In genomic region chr6:136927313-136927712, GRCh38 we compare ENCODE assay signal across 1 cellular context.
TF ChIP-seq lines count a peak whose summit lies in the region.

No MANE protein-coding gene starts in this region.

TF ChIP-seq in HEK293, 187 proteins besides CTCF, POLR2A, EP300 and RAD21 (continued from another document):
- TF ChIP-seq ZNF518A (tag by site-specific recombination; conservative IDR thresholded peaks at IDR 0.05; ENCODE audit: low read depth) (no peak), ZBTB10 (tag by site-specific recombination; IDR thresholded peaks at IDR 0.05) (no peak), ZNF48 (tag by site-specific recombination; IDR thresholded peaks at IDR 0.05) (no peak), HIC1 (tag by site-specific recombination; IDR thresholded peaks at IDR 0.05) (no peak), ZNF140 (tag by site-specific recombination; IDR thresholded peaks at IDR 0.05) (no peak), ZIC2 (tag by site-specific recombination; IDR thresholded peaks at IDR 0.05) (no peak), PRDM2 (tag by site-specific recombination; IDR thresholded peaks at IDR 0.05; ENCODE audit: borderline replicate concordance) (no peak), ZNF18 (tag by site-specific recombination; IDR thresholded peaks at IDR 0.05) (no peak), ZNF549 (tag by site-specific recombination; IDR thresholded peaks at IDR 0.05) (no peak), ZNF292 (tag by site-specific recombination; IDR thresholded peaks at IDR 0.05; ENCODE audit: borderline replicate concordance, low read depth) (no peak), ZNF654 (tag by site-specific recombination; IDR thresholded peaks at IDR 0.05; ENCODE audit: low read depth) (peak; percentile 75)
TF ChIP-seq in HEK293: peak in this region for 2.
